13 cellular contexts compared by ENCODE assay signal in genomic region chr5:133398646-133399081, GRCh38.
DNase-seq lines count a peak whose midpoint lies in the region; ATAC-seq and TF ChIP-seq lines count a peak whose summit lies in the region.
"Had no signal": no experiment of that assay in that cellular context is flagged by ENCODE, and none has a peak within 500 bp of the region (broad histone marks: within the 10 kb centered on the region; RNA-seq: fewer than 3 reads in every experiment).

No MANE protein-coding gene starts in this region.

- no peak overlapping the region for H3K27ac ChIP-seq in CD8-positive, alpha-beta memory T cell (ENCODE audit: low read depth, low read length)
- H3K27ac ChIP-seq: cardiac muscle cell, epithelial cell of prostate, GM23248, skin epidermis, thoracic aorta had no signal

- peak; percentile 62 for DNase-seq in GM13977 (ENCODE audit: low spot score)
- no peak for DNase-seq in activated T-cell treated with anti-CD3 and anti-CD28 coated beads, Interleukin-2, amount 50 U/mL, for 4 hours
- DNase-seq in stimulated activated CD4-positive, alpha-beta T cell treated with anti-CD3 and anti-CD28 coated beads, Interleukin-2, amount 100 ng/mL, for 48 hours: peak; percentile 27 to 33
- no peak for DNase-seq in HUDEP-2 (lab: John Stamatoyannopoulos, UW; ENCODE audit: unreplicated experiment in 76 of 76)
- DNase-seq in nephron progenitor cell: no peak
- DNase-seq in CD8-positive, alpha-beta memory T cell: no peak
- DNase-seq in sciatic nerve (ENCODE audit: low spot score): no peak
- DNase-seq: GM23248 had no signal

- no peak overlapping the region for H3K27ac Mint-ChIP-seq in nephron progenitor cell
- no peak overlapping the region for H3K27ac Mint-ChIP-seq in CD8-positive, alpha-beta memory T cell

- H3K4me3 ChIP-seq in CD8-positive, alpha-beta memory T cell (ENCODE audit: low read length): no peak overlapping the region
- H3K4me3 ChIP-seq: cardiac muscle cell, GM23248, skin epidermis, thoracic aorta had no signal

- peaks cover 30% of the 10 kb centered on the region for H3K4me1 Mint-ChIP-seq in activated T-cell treated with anti-CD3 and anti-CD28 coated beads, Interleukin-2, amount 50 U/mL, for 4 hours (ENCODE audit: low read depth)
- peaks cover 61% of the 10 kb centered on the region for H3K4me1 Mint-ChIP-seq in nephron progenitor cell
- H3K4me1 Mint-ChIP-seq in CD8-positive, alpha-beta memory T cell: peaks cover 13 to 24% (median 14%) of the 10 kb centered on the region in 3 donors

- H3K36me3 ChIP-seq in CD8-positive, alpha-beta memory T cell (ENCODE audit: insufficient read depth, low read length): no peaks in the 10 kb centered on the region
- H3K36me3 ChIP-seq: cardiac muscle cell, thoracic aorta had no signal

- POLR2A ChIA-PET in CD8-positive, alpha-beta memory T cell (lab: Charles Lee): no interaction called here

- H3K9me3 ChIP-seq in CD8-positive, alpha-beta memory T cell (ENCODE audit: low read length): no peaks in the 10 kb centered on the region
- H3K9me3 ChIP-seq: thoracic aorta had no signal

- in situ Hi-C loops in GM13977 (cut with MboI; ENCODE audit: low pct_unique_long_range_greater_than_20kb, low sequenced_read_pairs, unreplicated experiment): no loop called here

- H3K9me3 Mint-ChIP-seq in activated T-cell treated with anti-CD3 and anti-CD28 coated beads, Interleukin-2, amount 50 U/mL, for 4 hours: no peaks in the 10 kb centered on the region
- peaks cover 8% of the 10 kb centered on the region for H3K9me3 Mint-ChIP-seq in nephron progenitor cell
- no peaks in the 10 kb centered on the region for H3K9me3 Mint-ChIP-seq in CD8-positive, alpha-beta memory T cell

- no peak overlapping the region for H3K4me3 Mint-ChIP-seq in activated T-cell treated with anti-CD3 and anti-CD28 coated beads, Interleukin-2, amount 50 U/mL, for 4 hours
- no peak overlapping the region for H3K4me3 Mint-ChIP-seq in nephron progenitor cell
- peak overlapping the region in 1 of 7 donors; percentile 55 for H3K4me3 Mint-ChIP-seq in CD8-positive, alpha-beta memory T cell

- no peaks in the 10 kb centered on the region for H3K27me3 ChIP-seq in CD8-positive, alpha-beta memory T cell (ENCODE audit: insufficient read depth, low read length, poor library complexity, severe bottlenecking)
- H3K27me3 ChIP-seq: cardiac muscle cell had no signal

- intact Hi-C loops in sciatic nerve (cut with DNase I): no loop called here

- no peaks in the 10 kb centered on the region for H3K36me3 Mint-ChIP-seq in activated T-cell treated with anti-CD3 and anti-CD28 coated beads, Interleukin-2, amount 50 U/mL, for 4 hours (ENCODE audit: insufficient read depth)
- H3K36me3 Mint-ChIP-seq in nephron progenitor cell (ENCODE audit: low read depth): no peaks in the 10 kb centered on the region
- no peaks in the 10 kb centered on the region for H3K36me3 Mint-ChIP-seq in CD8-positive, alpha-beta memory T cell

- no peaks in the 10 kb centered on the region for H3K27me3 Mint-ChIP-seq in activated T-cell treated with anti-CD3 and anti-CD28 coated beads, Interleukin-2, amount 50 U/mL, for 4 hours (ENCODE audit: low read depth)
- H3K27me3 Mint-ChIP-seq in nephron progenitor cell (ENCODE audit: low read depth, poor library complexity): peaks cover 5% of the 10 kb centered on the region
- H3K27me3 Mint-ChIP-seq in CD8-positive, alpha-beta memory T cell: peaks cover 1 to 8% of the 10 kb centered on the region in 2 donors

- H3K4me1 ChIP-seq in CD8-positive, alpha-beta memory T cell (ENCODE audit: insufficient read depth, low read length): peaks cover 11% of the 10 kb centered on the region

- ATAC-seq in GM21390 (IDR thresholded peaks at IDR 0.05; ENCODE audit: unreplicated experiment) (peak; percentile 66), sciatic nerve (no peak)
- ATAC-seq in activated T-cell treated with anti-CD3 and anti-CD28 coated beads, Interleukin-2, amount 50 U/mL, for 4 hours: peak; percentile 92 to 93

- no peak for TF ChIP-seq CTCF in GM13977 (IDR thresholded peaks at IDR 0.05; ENCODE audit: extremely low read depth, insufficient read depth, missing control alignments)
- TF ChIP-seq CTCF in nephron progenitor cell (IDR thresholded peaks at IDR 0.05): no peak

- CTCF ChIA-PET in CD8-positive, alpha-beta memory T cell (lab: Charles Lee): interaction anchor here (0.9 kb wide), 1 partner anchor 25 kb away, joined by 3 read pairs; no protein-coding TSS in a partner anchor

Comparison
In these comparisons a context has a peak if more than half of its experiments do, and no peak if none do; other contexts are left out.
1. DNase-seq: peak in GM13977 (single experiment) and stimulated activated CD4-positive, alpha-beta T cell treated with anti-CD3 and anti-CD28 coated beads, Interleukin-2, amount 100 ng/mL, for 48 hours (2 of 2); none in activated T-cell treated with anti-CD3 and anti-CD28 coated beads, Interleukin-2, amount 50 U/mL, for 4 hours (single experiment), HUDEP-2 (0 of 76), nephron progenitor cell (single experiment), CD8-positive, alpha-beta memory T cell (0 of 5) and sciatic nerve (single experiment).